In genomic region chr15:96334017-96334704, GRCh38 we compare ENCODE assay signal across 9 cellular contexts. TPM values are rescaled to one million over a fixed set of nuclear protein-coding genes. Genes with fewer than 3 reads are reported as not detected.
DNase-seq lines count a peak whose midpoint lies in the region; ATAC-seq and TF ChIP-seq lines count a peak whose summit lies in the region.
"Had no signal": no experiment of that assay in that cellular context is flagged by ENCODE, and none has a peak within 500 bp of the region (broad histone marks: within the 10 kb centered on the region; RNA-seq: fewer than 3 reads in every experiment).

No MANE protein-coding gene starts in this region.

- CTCF ChIA-PET in AG04449 (lab: Yijun Ruan, JAX) (interaction anchor here (1.1 to 4.5 kb wide), 4 partner anchors 9 to 1029 kb away, joined by 3 to 45 read pairs (median 13); no protein-coding TSS in a partner anchor), PC-3 (lab: Charles Lee) (no interaction called here)
- CTCF ChIA-PET in activated CD4-positive, alpha-beta memory T cell treated with anti-CD3 and anti-CD28 coated beads, Interleukin-2, amount 10 ng/mL, durations not matched to agents 7 days and 5 days (lab: Charles Lee), result no interaction called here

- H3K36me3 ChIP-seq in PC-3 (ENCODE audit: low read depth, low read length) (peaks cover 37% of the 10 kb centered on the region), fibroblast of lung (ENCODE audit: control insufficient read depth, insufficient read depth, low read length) (peaks cover 28% of the 10 kb centered on the region), neuronal stem cell (replicated peaks in 1 of 2; ENCODE audit: control insufficient read depth in 2 of 2, insufficient read depth in 2 of 2, low read length in 2 of 2) (peaks cover 28 to 65% of the 10 kb centered on the region in 2 donors)

- H3K9me3 ChIP-seq in PC-3 (ENCODE audit: low read length), result no peaks in the 10 kb centered on the region
- no peaks in the 10 kb centered on the region for H3K9me3 ChIP-seq in fibroblast of lung (ENCODE audit: control insufficient read depth, insufficient read depth, low read depth, low read length)
- H3K9me3 ChIP-seq in neuronal stem cell (replicated peaks in 1 of 2; ENCODE audit: control insufficient read depth in 2 of 2, insufficient read depth in 1 of 2, low read depth in 1 of 2, low read length in 2 of 2), result no peaks in the 10 kb centered on the region

- peaks cover 73% of the 10 kb centered on the region for H3K27me3 Mint-ChIP-seq in activated CD4-positive, alpha-beta memory T cell treated with anti-CD3 and anti-CD28 coated beads, Interleukin-2, amount 10 ng/mL, durations not matched to agents 7 days and 5 days

- peaks cover 17% of the 10 kb centered on the region for H3K4me1 Mint-ChIP-seq in activated CD4-positive, alpha-beta memory T cell treated with anti-CD3 and anti-CD28 coated beads, Interleukin-2, amount 10 ng/mL, durations not matched to agents 7 days and 5 days

- BruUV-seq in PC-3 (replicated peaks; lab: Mats Ljungman, UMichigan), result no TSS peak

- H3K9me2 ChIP-seq in PC-3 (replicated peaks; ENCODE audit: low read length), result no peaks in the 10 kb centered on the region

- H3K23ac ChIP-seq in neuronal stem cell (ENCODE audit: low read depth, low read length, poor library complexity), result peak overlapping the region; percentile 58

- no peak overlapping the region for H3K4me3 Mint-ChIP-seq in activated CD4-positive, alpha-beta memory T cell treated with anti-CD3 and anti-CD28 coated beads, Interleukin-2, amount 10 ng/mL, durations not matched to agents 7 days and 5 days

- POLR2A ChIA-PET in AG04449 (lab: Yijun Ruan, JAX), result no interaction called here
- POLR2A ChIA-PET in PC-3 (lab: Charles Lee; ENCODE audit: unreplicated experiment), result no interaction called here
- POLR2A ChIA-PET in activated CD4-positive, alpha-beta memory T cell treated with anti-CD3 and anti-CD28 coated beads, Interleukin-2, amount 10 ng/mL, durations not matched to agents 7 days and 5 days (lab: Charles Lee), result no interaction called here

- peak overlapping the region; percentile 93 for H3K18ac ChIP-seq in neuronal stem cell (ENCODE audit: low read length)

- H3K4ac ChIP-seq in neuronal stem cell (ENCODE audit: low read length), result no peak overlapping the region

- peak overlapping the region; percentile 88 for H2BK120ac ChIP-seq in neuronal stem cell (ENCODE audit: low read depth, low read length)

- H4K91ac ChIP-seq in neuronal stem cell (ENCODE audit: low read depth, low read length, poor library complexity), result no peak overlapping the region

- intact Hi-C loops in PC-3 (cut with micrococcal nuclease), result no loop called here

- no CpG with 5 or more reads among the region's 49 CpGs for WGBS in neuronal stem cell (ENCODE audit: extremely low coverage in 2 of 2, insufficient read length in 2 of 2, insufficient replicate concordance in 1 of 2), 2 donors

- peak overlapping the region; percentile 77 for H3K14ac ChIP-seq in neuronal stem cell (ENCODE audit: low read length)

- peak overlapping the region; percentile 71 for H2AK5ac ChIP-seq in neuronal stem cell (ENCODE audit: low read depth, low read length)

- H3K4me3 ChIP-seq in AG04449 (ENCODE audit: low read depth, low read length) (peak overlapping the region; percentile 96), PC-3 (ENCODE audit: low read length) (peak overlapping the region; percentile 89), fibroblast of lung (replicated peaks in 1 of 4; ENCODE audit: control extremely low read depth in 1 of 4, insufficient read depth in 1 of 4, low read depth in 3 of 4, low read length in 4 of 4) (peak overlapping the region; percentile 96 to 100 (median 100)), neuronal stem cell (ENCODE audit: low read length in 2 of 2) (peak overlapping the region; percentile 81 to 97)

- H3K36me3 Mint-ChIP-seq in activated CD4-positive, alpha-beta memory T cell treated with anti-CD3 and anti-CD28 coated beads, Interleukin-2, amount 10 ng/mL, durations not matched to agents 7 days and 5 days (ENCODE audit: low read depth), result peaks cover 16% of the 10 kb centered on the region

- peaks cover 94% of the 10 kb centered on the region for H3K79me2 ChIP-seq in PC-3 (ENCODE audit: low read length)
- peaks cover 93% of the 10 kb centered on the region for H3K79me2 ChIP-seq in fibroblast of lung (ENCODE audit: control insufficient read depth, insufficient read depth, low read length)

- no peaks in the 10 kb centered on the region for H3F3A ChIP-seq in PC-3 (ENCODE audit: low read length, unreplicated experiment)

- H3K27me3 ChIP-seq in PC-3 (ENCODE audit: low read length), result no peaks in the 10 kb centered on the region
- no peaks in the 10 kb centered on the region for H3K27me3 ChIP-seq in fibroblast of lung (ENCODE audit: control insufficient read depth, insufficient read depth, low read length)
- H3K27me3 ChIP-seq in neuronal stem cell (ENCODE audit: control insufficient read depth in 3 of 3, insufficient read depth in 3 of 3, low read depth in 1 of 3, low read length in 3 of 3), result no peaks in the 10 kb centered on the region

- H2AFZ ChIP-seq in PC-3 (ENCODE audit: low read length) (no peak overlapping the region), fibroblast of lung (ENCODE audit: low read length) (no peak overlapping the region), neuronal stem cell (ENCODE audit: low read length) (no peak overlapping the region)

- no peak overlapping the region for H4K8ac ChIP-seq in neuronal stem cell (ENCODE audit: low read depth, low read length)

- H4K20me1 ChIP-seq in PC-3 (ENCODE audit: low read length) (peaks cover 39% of the 10 kb centered on the region), fibroblast of lung (ENCODE audit: control insufficient read depth, extremely low read depth, insufficient read depth, low read length) (peaks cover 4% of the 10 kb centered on the region)

- peak overlapping the region; percentile 97 for H3K9ac ChIP-seq in PC-3 (ENCODE audit: low read length)
- H3K9ac ChIP-seq in fibroblast of lung (ENCODE audit: insufficient read depth, low read length), result peak overlapping the region; percentile 94
- H3K9ac ChIP-seq in neuronal stem cell (ENCODE audit: low read depth, low read length, poor library complexity), result peak overlapping the region; percentile 92

- no peaks in the 10 kb centered on the region for H3K9me3 Mint-ChIP-seq in activated CD4-positive, alpha-beta memory T cell treated with anti-CD3 and anti-CD28 coated beads, Interleukin-2, amount 10 ng/mL, durations not matched to agents 7 days and 5 days

- peak overlapping the region; percentile 10 for H2BK15ac ChIP-seq in neuronal stem cell (ENCODE audit: low read length)

- no peak overlapping the region for H3K27ac Mint-ChIP-seq in activated CD4-positive, alpha-beta memory T cell treated with anti-CD3 and anti-CD28 coated beads, Interleukin-2, amount 10 ng/mL, durations not matched to agents 7 days and 5 days

- peaks cover 2% of the 10 kb centered on the region for H3K79me1 ChIP-seq in neuronal stem cell (ENCODE audit: low read depth, low read length)

- no peak for ATAC-seq in PC-3
- no peak for ATAC-seq in GM21423 (IDR thresholded peaks at IDR 0.05; ENCODE audit: unreplicated experiment)
- no peak for ATAC-seq in GM18520 (IDR thresholded peaks at IDR 0.05; ENCODE audit: unreplicated experiment)

- peak overlapping the region; percentile 88 for H3K27ac ChIP-seq in PC-3 (ENCODE audit: low read length)
- peak overlapping the region; percentile 95 for H3K27ac ChIP-seq in fibroblast of lung (ENCODE audit: insufficient read depth, low read length)
- no peak overlapping the region for H3K27ac ChIP-seq in neuronal stem cell (replicated peaks; ENCODE audit: low read length)

- DNase-seq in AG04449 (ENCODE audit: low read depth, low spot score) (no peak), PC-3 (peak; percentile 17), fibroblast of lung (ENCODE audit: low read depth in 2 of 2) (peak in 1 of 2 donors; percentile 22), neuronal stem cell (ENCODE audit: low spot score) (peak; percentile 15), SIG-M5 treated with dmso at 0.1 percent for 504 hours (lab: John Stamatoyannopoulos, UW; ENCODE audit: unreplicated experiment) (no peak)
- DNase-seq in activated CD4-positive, alpha-beta memory T cell treated with anti-CD3 and anti-CD28 coated beads, Interleukin-2, amount 10 ng/mL, durations not matched to agents 7 days and 5 days, result no peak
- DNase-seq: NCI-H82 had no signal

- TF ChIP-seq CTCF in AG04449 (IDR thresholded peaks at IDR 0.05; ENCODE audit: insufficient read depth, low read length, missing control alignments) (no peak), PC-3 (conservative IDR thresholded peaks at IDR 0.05; ENCODE audit: low read depth, low read length) (no peak), fibroblast of lung (conservative IDR thresholded peaks at IDR 0.05 in 1 of 2, IDR thresholded peaks at IDR 0.05 in 1 of 2; ENCODE audit: low read depth in 1 of 2, low read length in 2 of 2) (no peak)

- H3K4me1 ChIP-seq in PC-3 (ENCODE audit: insufficient read depth, low read length), result peaks cover 13% of the 10 kb centered on the region; the same call in 1 of the 2 replicates
- H3K4me1 ChIP-seq in fibroblast of lung (ENCODE audit: control insufficient read depth, extremely low read depth, insufficient read depth, low read length), result peaks cover under 1% of the 10 kb centered on the region
- H3K4me1 ChIP-seq in neuronal stem cell (ENCODE audit: control insufficient read depth in 2 of 2, insufficient read depth in 1 of 2, low read depth in 1 of 2, low read length in 2 of 2), result peaks cover 4 to 26% of the 10 kb centered on the region in 2 donors

- peak overlapping the region; percentile 85 for H2BK5ac ChIP-seq in neuronal stem cell (ENCODE audit: low read length)

- H3K4me2 ChIP-seq in PC-3 (ENCODE audit: low read length) (peak overlapping the region; percentile 89), fibroblast of lung (ENCODE audit: extremely low read depth, insufficient read depth, low read length) (peak overlapping the region; percentile 88), neuronal stem cell (ENCODE audit: insufficient read depth, low read length, poor library complexity, severe bottlenecking) (peak overlapping the region; percentile 94)

- H2BK12ac ChIP-seq in neuronal stem cell (ENCODE audit: low read length), result peak overlapping the region; percentile 82

RNA-seq across cellular contexts. Expression of gene NR2F2, which starts 3.7 kb away (rescaled TPM):
- total RNA-seq in PC-3 (2014; rRNA removed) (19.0 and 19.6 TPM in 2 replicates), fibroblast of lung (9.2 and 15.7 TPM in 2 replicates)
- polyA plus RNA-seq in fibroblast of lung, result 66.5 and 130 TPM in 2 replicates
- 124 and 286 TPM in 2 replicates for polyA plus RNA-seq in fibroblast of lung (2012)
- 78.0 and 158 TPM in 2 replicates for polyA minus RNA-seq in fibroblast of lung (ENCODE audit: low replicate concordance)
- polyA plus RNA-seq in neuronal stem cell (2013, experiment 1 of 2), result 43.2 TPM
- 45.4 TPM for polyA plus RNA-seq in neuronal stem cell (2013, experiment 2 of 2)
- not detected for total RNA-seq in activated CD4-positive, alpha-beta memory T cell treated with anti-CD3 and anti-CD28 coated beads, Interleukin-2, amount 10 ng/mL, durations not matched to agents 7 days and 5 days

Comparison
In these comparisons a context has a peak if more than half of its experiments do, and no peak if none do; other contexts are left out.
1. DNase-seq: peak in PC-3 (single experiment) and neuronal stem cell (single experiment); none in AG04449 (single experiment), activated CD4-positive, alpha-beta memory T cell treated with anti-CD3 and anti-CD28 coated beads, Interleukin-2, amount 10 ng/mL, durations not matched to agents 7 days and 5 days (single experiment) and SIG-M5 treated with dmso at 0.1 percent for 504 hours (single experiment).
2. RNA of gene NR2F2, which starts 3.7 kb away (total RNA-seq): 19.0 to 19.6 TPM in PC-3 and 9.2 to 15.7 TPM in fibroblast of lung; not detected in activated CD4-positive, alpha-beta memory T cell treated with anti-CD3 and anti-CD28 coated beads, Interleukin-2, amount 10 ng/mL, durations not matched to agents 7 days and 5 days; every median in the first group is over 10 times any median in the second.
3. Peak in every context shown above with its lines, with median percentiles within 50 percentile points of each other: H3K4me3 ChIP-seq, H3K4me2 ChIP-seq and H3K9ac ChIP-seq.